8 cellular contexts compared by ENCODE assay signal in the genomic region with DNA sequence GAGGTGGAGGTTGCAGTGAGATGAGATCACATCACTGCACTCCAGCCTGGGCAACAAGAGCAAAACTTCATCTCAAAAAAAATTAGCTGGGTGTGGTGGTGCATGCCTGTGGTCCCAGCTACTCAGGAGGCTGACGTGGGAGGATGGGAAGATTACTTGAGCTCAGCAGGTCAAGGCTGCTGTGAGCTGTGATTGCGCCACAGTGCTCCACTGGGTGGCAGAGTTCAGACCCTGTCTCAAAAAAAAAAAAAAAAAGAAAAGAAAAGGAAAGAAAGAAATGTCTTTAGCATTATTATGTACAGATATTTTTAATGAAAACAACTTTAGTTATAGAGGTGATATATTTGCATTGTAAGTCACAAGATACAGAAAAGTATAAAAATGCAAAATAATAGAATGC. TPM values are rescaled to one million over a fixed set of nuclear protein-coding genes. Genes with fewer than 3 reads are reported as not detected.
DNase-seq lines count a peak whose midpoint lies in the region; ATAC-seq and TF ChIP-seq lines count a peak whose summit lies in the region.
"Not testable (repeated sequence)": the region's sequence is repeated elsewhere in the genome, so short reads cannot be mapped to it uniquely, and the experiment has no call there.

No MANE protein-coding gene starts in this region.

- not testable (repeated sequence) for H3K27me3 ChIP-seq in BJ (ENCODE audit: control insufficient read depth, insufficient read depth, low read length); SJSA1 (replicated peaks)

- H3K4me3 Mint-ChIP-seq in dendritic cell treated with granulocyte-macrophage colony-stimulating factor and Interleukin-4, amounts not matched to agents 40 ng/mL and 50 ng/mL, for 4 days: not testable (repeated sequence)

- not testable (repeated sequence) for H3K27ac ChIP-seq in SJSA1

- TF ChIP-seq CTCF in BJ (IDR thresholded peaks at IDR 0.05; ENCODE audit: insufficient read depth, low read depth, low read length): not testable (repeated sequence)
- peak; percentile 32 for TF ChIP-seq CTCF in retinal pigment epithelial cell (conservative IDR thresholded peaks at IDR 0.05; ENCODE audit: low read depth, low read length)

- peaks cover 22% of the 10 kb centered on the region for H3K4me1 ChIP-seq in SJSA1 (replicated peaks)

- not testable (repeated sequence) for H3K9me3 ChIP-seq in SJSA1 (replicated peaks)

- H3K9me3 Mint-ChIP-seq in dendritic cell treated with granulocyte-macrophage colony-stimulating factor and Interleukin-4, amounts not matched to agents 40 ng/mL and 50 ng/mL, for 4 days: not testable (repeated sequence)

- intact Hi-C loops in dendritic cell treated with granulocyte-macrophage colony-stimulating factor and Interleukin-4, amounts not matched to agents 40 ng/mL and 50 ng/mL, for 4 days (cut with micrococcal nuclease): not testable (repeated sequence)

- H3K4me1 Mint-ChIP-seq in dendritic cell treated with granulocyte-macrophage colony-stimulating factor and Interleukin-4, amounts not matched to agents 40 ng/mL and 50 ng/mL, for 4 days (ENCODE audit: low read depth): peaks cover 15% of the 10 kb centered on the region

- H3K36me3 ChIP-seq in BJ (ENCODE audit: control insufficient read depth, insufficient read depth, low read length); SJSA1: not testable (repeated sequence)

- H3K4me3 ChIP-seq in BJ (ENCODE audit: low read depth, low read length); SJSA1; retinal pigment epithelial cell (ENCODE audit: low read length): not testable (repeated sequence)

- DNase-seq in BJ (ENCODE audit: low read depth): peak; percentile 7
- peak; percentile 56 for DNase-seq in M059J (ENCODE audit: low read depth)
- DNase-seq in SJSA1 (ENCODE audit: low read depth in 1 of 2, low spot score in 2 of 2): peak; percentile 45 to 62
- peak; percentile 12 for DNase-seq in activated T-cell treated with anti-CD3 and anti-CD28 coated beads for 1 hour (ENCODE audit: low read depth)
- peak; percentile 17 for DNase-seq in iPS-NIHi11 (ENCODE audit: low spot score)
- not testable (repeated sequence) for DNase-seq in retinal pigment epithelial cell (ENCODE audit: low read depth)

- POLR2A ChIA-PET in BJ (lab: Charles Lee): not testable (repeated sequence)

- not testable (repeated sequence) for H3K36me3 Mint-ChIP-seq in dendritic cell treated with granulocyte-macrophage colony-stimulating factor and Interleukin-4, amounts not matched to agents 40 ng/mL and 50 ng/mL, for 4 days (ENCODE audit: low read depth)

- H3K27ac Mint-ChIP-seq in dendritic cell treated with granulocyte-macrophage colony-stimulating factor and Interleukin-4, amounts not matched to agents 40 ng/mL and 50 ng/mL, for 4 days: peak overlapping the region; percentile 41

- peak; percentile 22 for ATAC-seq in GM18909 (IDR thresholded peaks at IDR 0.05; ENCODE audit: poor library complexity, unreplicated experiment)

- CTCF ChIA-PET in BJ (lab: Yijun Ruan, JAX): interaction anchor here (0.7 to 1.2 kb wide), 3 partner anchors 69 to 385 kb away, joined by 3 to 4 read pairs (median 3); no protein-coding TSS in a partner anchor

- H3K27me3 Mint-ChIP-seq in dendritic cell treated with granulocyte-macrophage colony-stimulating factor and Interleukin-4, amounts not matched to agents 40 ng/mL and 50 ng/mL, for 4 days: not testable (repeated sequence)

RNA-seq across cellular contexts. Expression of gene RUFY3, which starts 14.2 kb away (rescaled TPM):
- polyA plus RNA-seq in BJ (2011; rRNA removed): 22.8 and 32.6 TPM in 2 replicates
- polyA minus RNA-seq in BJ (2011; rRNA and poly(A)+ RNA removed): 13.4 and 14.5 TPM in 2 replicates
- total RNA-seq in M059J (2014; rRNA removed; shearing (Covaris generic)): 6.9 and 12.9 TPM in 2 replicates
- 13.9 and 21.1 TPM in 2 replicates for total RNA-seq in SJSA1 (2014; rRNA removed; shearing (Covaris generic))

RNA-seq across cellular contexts. Expression of gene UTP3, which starts 47.6 kb away (rescaled TPM):
- 10.4 and 16.8 TPM in 2 replicates for polyA plus RNA-seq in BJ (2011; rRNA removed)
- polyA minus RNA-seq in BJ (2011; rRNA and poly(A)+ RNA removed): 3.9 and 5.5 TPM in 2 replicates
- 10.1 and 16.2 TPM in 2 replicates for total RNA-seq in M059J (2014; rRNA removed; shearing (Covaris generic))
- 12.7 and 18.1 TPM in 2 replicates for total RNA-seq in SJSA1 (2014; rRNA removed; shearing (Covaris generic))
